21 cellular contexts compared by ENCODE assay signal in the genomic region with DNA sequence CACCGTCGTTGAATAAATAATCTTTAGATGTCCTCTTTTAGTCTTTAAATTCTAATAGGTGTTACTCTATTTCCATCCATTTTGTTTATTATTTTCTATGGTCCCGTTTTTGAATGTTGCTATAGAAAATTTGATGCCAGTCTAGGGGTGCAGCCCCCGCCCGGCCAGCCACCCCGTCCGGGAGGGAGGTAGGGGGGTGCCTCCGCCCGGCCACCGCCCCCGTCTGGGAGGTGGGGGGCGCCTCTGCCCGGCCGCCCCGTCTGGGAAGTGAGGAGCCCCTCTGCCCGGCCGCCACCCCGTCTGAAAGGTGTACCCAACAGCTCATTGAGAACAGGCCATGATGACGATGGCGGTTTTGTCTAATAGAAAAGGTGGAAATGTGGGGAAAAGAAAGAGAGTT.
"Had no signal": no experiment of that assay in that cellular context is flagged by ENCODE, and none has a peak within 500 bp of the region (broad histone marks: within the 10 kb centered on the region; RNA-seq: fewer than 3 reads in every experiment).

No MANE protein-coding gene starts in this region.

- H3K27me3 Mint-ChIP-seq: dendritic cell treated with granulocyte-macrophage colony-stimulating factor and Interleukin-4, amounts not matched to agents 40 ng/mL and 50 ng/mL, for 4 days; effector memory CD8-positive, alpha-beta T cell had no signal

- H3K9me3 Mint-ChIP-seq: endodermal cell had no signal

- H3K27ac Mint-ChIP-seq: dendritic cell treated with granulocyte-macrophage colony-stimulating factor and Interleukin-4, amounts not matched to agents 40 ng/mL and 50 ng/mL, for 4 days; effector memory CD8-positive, alpha-beta T cell; endodermal cell had no signal

- H3K4me1 Mint-ChIP-seq: endodermal cell had no signal

- H3K4me3 Mint-ChIP-seq: dendritic cell treated with granulocyte-macrophage colony-stimulating factor and Interleukin-4, amounts not matched to agents 40 ng/mL and 50 ng/mL, for 4 days; effector memory CD8-positive, alpha-beta T cell; endodermal cell had no signal

- DNase-seq: colonic mucosa; cortex of kidney; dermis blood vessel endothelial cell; dorsolateral prefrontal cortex; effector CD4-positive, alpha-beta T cell; effector CD8-positive, alpha-beta T cell; effector memory CD4-positive, alpha-beta T cell; effector memory CD8-positive, alpha-beta T cell; endodermal cell; erythroblast; esophagus squamous epithelium; foreskin fibroblast; foreskin keratinocyte; foreskin melanocyte; gastrocnemius medialis; head of caudate nucleus; heart left ventricle; heart right ventricle had no signal

- FAIRE-seq: endothelial cell of umbilical vein, frontal cortex had no signal
